ENCODE assay signal across 1 cellular context in genomic region chr2:99948010-99948409, GRCh38.
TF ChIP-seq lines count a peak whose summit lies in the region.

No MANE protein-coding gene starts in this region.

TF ChIP-seq in IMR-90, 13 proteins besides CTCF, POLR2A, EP300 and RAD21 (continued from another document):
- TF ChIP-seq ELK1 (IDR thresholded peaks at IDR 0.05; ENCODE audit: borderline replicate concordance, low read depth, low read length) = no peak
TF ChIP-seq in IMR-90: peak in this region for 0.
